ENCODE assay signal across 9 cellular contexts in the genomic region with DNA sequence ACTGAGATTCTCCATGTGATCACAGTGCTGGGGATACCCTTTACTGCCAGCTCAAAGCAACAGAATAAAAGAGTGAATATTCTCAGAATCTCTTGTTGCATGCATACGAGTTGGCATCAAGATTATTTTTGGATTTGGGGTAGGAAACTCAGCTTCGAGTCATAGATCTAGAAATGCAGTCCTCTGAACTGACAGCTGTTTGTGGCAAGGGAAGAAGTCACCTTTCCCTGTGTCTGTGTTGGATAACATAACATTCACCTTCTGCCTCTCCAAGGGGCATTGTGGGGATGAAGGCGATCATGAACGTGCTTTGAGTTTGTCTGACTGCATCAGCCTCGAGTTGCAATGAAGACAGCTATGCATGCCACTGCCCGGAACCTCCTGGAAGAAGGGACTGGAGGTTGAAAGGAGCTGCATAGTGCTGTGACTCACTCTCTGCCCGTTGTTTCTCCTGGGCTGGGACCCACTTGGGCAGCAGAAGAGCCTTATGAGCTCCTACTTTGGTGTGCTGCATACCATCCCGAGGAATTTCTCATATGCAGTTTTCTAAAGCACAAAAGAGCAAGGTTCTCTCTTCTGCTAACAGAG.
A peak's percentile ranks its signal among the peaks of the same experiment; 100 is the strongest.
DNase-seq lines count a peak whose midpoint lies in the region; ATAC-seq and TF ChIP-seq lines count a peak whose summit lies in the region.
"Had no signal": no experiment of that assay in that cellular context is flagged by ENCODE, and none has a peak within 500 bp of the region (broad histone marks: within the 10 kb centered on the region; RNA-seq: fewer than 3 reads in every experiment).

No MANE protein-coding gene starts in this region.

- ATAC-seq in GM19328 (IDR thresholded peaks at IDR 0.05; ENCODE audit: unreplicated experiment) (no peak), HG02973 (IDR thresholded peaks at IDR 0.05; ENCODE audit: unreplicated experiment) (no peak), GM18870 (IDR thresholded peaks at IDR 0.05; ENCODE audit: unreplicated experiment) (no peak)

- no peaks in the 10 kb centered on the region for H3F3A ChIP-seq in PC-9 (ENCODE audit: insufficient read depth, low read depth)

- H3K9me3 ChIP-seq in BLaER1 (no peaks in the 10 kb centered on the region), ascending aorta (no peaks in the 10 kb centered on the region), PC-9 (ENCODE audit: insufficient read depth, low read depth) (no peaks in the 10 kb centered on the region)

- no peaks in the 10 kb centered on the region for H3K9me2 ChIP-seq in PC-9 (ENCODE audit: insufficient read depth)

- DNase-seq in LHCN-M2 (ENCODE audit: low read depth) (peak; percentile 79), ascending aorta (ENCODE audit: low spot score in 2 of 2) (no peak), mesendoderm (peak; percentile 71), PC-9 (no peak)

- no peaks in the 10 kb centered on the region for H3K79me1 ChIP-seq in mesendoderm (ENCODE audit: low read length)

- H3K18ac ChIP-seq in mesendoderm (ENCODE audit: low read length), result no peak overlapping the region

- H3K27me3 ChIP-seq in BLaER1, result no peaks in the 10 kb centered on the region
- H3K27me3 ChIP-seq in ascending aorta, result no peaks in the 10 kb centered on the region
- H3K27me3 ChIP-seq in mesendoderm (ENCODE audit: insufficient read depth, low read length, poor library complexity), result no peaks in the 10 kb centered on the region
- H3K27me3 ChIP-seq in PC-9 (ENCODE audit: insufficient read depth, low read depth), result no peaks in the 10 kb centered on the region
- H3K27me3 ChIP-seq: cardiac muscle cell had no signal

- no peak overlapping the region for H3K56ac ChIP-seq in mesendoderm (ENCODE audit: low read length)

- H3K4me2 ChIP-seq in BLaER1 (peak overlapping the region; percentile 82), mesendoderm (ENCODE audit: low read length) (no peak overlapping the region), PC-9 (no peak overlapping the region)

- no peak overlapping the region for H2BK120ac ChIP-seq in mesendoderm (ENCODE audit: low read depth, low read length)

- H3K79me2 ChIP-seq in mesendoderm (ENCODE audit: control insufficient read depth, insufficient read depth, low read length) (no peaks in the 10 kb centered on the region), PC-9 (ENCODE audit: low read depth) (no peaks in the 10 kb centered on the region)

- H3K23ac ChIP-seq in mesendoderm (ENCODE audit: low read length), result no peak overlapping the region

- H2AFZ ChIP-seq in PC-9, result no peak overlapping the region

- H2BK15ac ChIP-seq in mesendoderm (replicated peaks; ENCODE audit: low read depth), result no peak overlapping the region

- CTCF ChIA-PET in PC-9 (lab: Charles Lee), result interaction anchor here (0.7 to 1.1 kb wide), 2 partner anchors 62 to 76 kb away, joined by 3 to 10 read pairs; no protein-coding TSS in a partner anchor

- no peaks in the 10 kb centered on the region for H3K36me3 ChIP-seq in BLaER1
- no peaks in the 10 kb centered on the region for H3K36me3 ChIP-seq in ascending aorta
- H3K36me3 ChIP-seq in mesendoderm (ENCODE audit: control insufficient read depth, insufficient read depth, low read length), result no peaks in the 10 kb centered on the region
- no peaks in the 10 kb centered on the region for H3K36me3 ChIP-seq in PC-9 (ENCODE audit: low read depth)
- H3K36me3 ChIP-seq: cardiac muscle cell had no signal

- no peak overlapping the region for H2AK5ac ChIP-seq in mesendoderm (ENCODE audit: low read length)

- no CpG with 5 or more reads among the region's 8 CpGs for WGBS in mesendoderm (ENCODE audit: extremely low coverage, insufficient coverage, low lambda C conversion rate)

- H3K4ac ChIP-seq in mesendoderm (ENCODE audit: low read depth, low read length), result no peak overlapping the region

- H3K9ac ChIP-seq in BLaER1, result peak overlapping the region; percentile 79
- H3K9ac ChIP-seq in mesendoderm (ENCODE audit: low read length), result no peak overlapping the region

- H3K27ac ChIP-seq in BLaER1, result peak overlapping the region; percentile 95
- H3K27ac ChIP-seq in ascending aorta, result peak overlapping the region; percentile 36 to 44
- no peak overlapping the region for H3K27ac ChIP-seq in mesendoderm (ENCODE audit: low read depth, low read length)
- no peak overlapping the region for H3K27ac ChIP-seq in PC-9
- H3K27ac ChIP-seq: cardiac muscle cell had no signal

- TF ChIP-seq CTCF in ascending aorta (IDR thresholded peaks at IDR 0.05) (no peak), PC-9 (conservative IDR thresholded peaks at IDR 0.05) (no peak)

- no peak overlapping the region for H4K8ac ChIP-seq in mesendoderm (ENCODE audit: low read depth, low read length)

- no peak overlapping the region for H3K4me3 ChIP-seq in BLaER1
- no peak overlapping the region for H3K4me3 ChIP-seq in ascending aorta
- no peak overlapping the region for H3K4me3 ChIP-seq in mesendoderm (ENCODE audit: low read length)
- H3K4me3 ChIP-seq in PC-9, result no peak overlapping the region
- H3K4me3 ChIP-seq: cardiac muscle cell had no signal

- peaks cover 68% of the 10 kb centered on the region for H3K4me1 ChIP-seq in BLaER1
- H3K4me1 ChIP-seq in ascending aorta, result peaks cover 7 to 21% of the 10 kb centered on the region in 2 donors
- H3K4me1 ChIP-seq in mesendoderm (ENCODE audit: control insufficient read depth, low read depth, low read length), result peaks cover 6% of the 10 kb centered on the region
- no peaks in the 10 kb centered on the region for H3K4me1 ChIP-seq in PC-9 (replicated peaks; ENCODE audit: insufficient read depth)

- no peak overlapping the region for H4K5ac ChIP-seq in mesendoderm (ENCODE audit: low read length)

- intact Hi-C loops in ascending aorta (cut with DNase I), result loop anchor here (5.0 kb wide), 1 partner anchor 400 kb away; a partner anchor contains a TSS
- intact Hi-C loops in PC-9 (cut with micrococcal nuclease; ENCODE audit: unreplicated experiment), result loop anchor here (5.0 kb wide), 2 partner anchors 400 to 825 kb away; a partner anchor contains a TSS

- H2BK5ac ChIP-seq in mesendoderm (ENCODE audit: low read length), result no peak overlapping the region

- H4K20me1 ChIP-seq in BLaER1, result no peaks in the 10 kb centered on the region
- H4K20me1 ChIP-seq in PC-9 (ENCODE audit: insufficient read depth), result no peaks in the 10 kb centered on the region

- POLR2A ChIA-PET in PC-9 (lab: Charles Lee; ENCODE audit: unreplicated experiment), result no interaction called here

- BruUV-seq in PC-9 (replicated peaks; lab: Mats Ljungman, UMichigan), result no TSS peak

Comparison
In these comparisons a context has a peak if more than half of its experiments do, and no peak if none do; other contexts are left out.
1. H3K27ac ChIP-seq: peak in BLaER1 (single experiment) and ascending aorta (2 of 2); none in mesendoderm (single experiment) and PC-9 (single experiment).
2. DNase-seq: peak in LHCN-M2 (single experiment) and mesendoderm (single experiment); none in ascending aorta (0 of 2) and PC-9 (0 of 2).